Comparison of ENCODE assay signal across 14 cellular contexts in genomic region chr1:3174487-3175247, GRCh38.
DNase-seq lines count a peak whose midpoint lies in the region; ATAC-seq, FAIRE-seq and TF ChIP-seq lines count a peak whose summit lies in the region.
"Had no signal": no experiment of that assay in that cellular context is flagged by ENCODE, and none has a peak within 500 bp of the region (broad histone marks: within the 10 kb centered on the region; RNA-seq: fewer than 3 reads in every experiment).

No MANE protein-coding gene starts in this region.

- H3K36me3 Mint-ChIP-seq in astrocyte (ENCODE audit: low read depth, unreplicated experiment) = no peaks in the 10 kb centered on the region
- H3K36me3 Mint-ChIP-seq in activated naive CD4-positive, alpha-beta T cell treated with anti-CD3 and anti-CD28 coated beads for 36 hours (ENCODE audit: low read depth) = no peaks in the 10 kb centered on the region

- CTCF ChIA-PET in activated naive CD4-positive, alpha-beta T cell treated with anti-CD3 and anti-CD28 coated beads for 36 hours (lab: Charles Lee) = no interaction called here

- intact Hi-C loops in right cardiac atrium (cut with DNase I) = no loop called here
- intact Hi-C loops in activated naive CD4-positive, alpha-beta T cell treated with anti-CD3 and anti-CD28 coated beads for 36 hours (cut with micrococcal nuclease) = no loop called here

- 24% methylated on average over 22 of the region's 22 CpGs for WGBS in right cardiac atrium

- H3K27me3 ChIP-seq in astrocyte (ENCODE audit: insufficient read depth, low read length) (no peaks in the 10 kb centered on the region), right cardiac atrium (ENCODE audit: control insufficient read depth, insufficient read depth) (no peaks in the 10 kb centered on the region)

- no peaks in the 10 kb centered on the region for H3K36me3 ChIP-seq in astrocyte (ENCODE audit: insufficient read depth, low read length)

- peaks cover 45% of the 10 kb centered on the region for H4K20me1 ChIP-seq in astrocyte (ENCODE audit: insufficient read depth, low read length)

- H3K4me1 ChIP-seq in astrocyte (ENCODE audit: insufficient read depth, low read length) (peaks cover 30% of the 10 kb centered on the region), right cardiac atrium (ENCODE audit: control insufficient read depth, insufficient read depth, low read length) (peaks cover 6% of the 10 kb centered on the region)

- H3K27ac ChIP-seq in astrocyte (ENCODE audit: low read depth, low read length) = no peak overlapping the region
- H3K27ac ChIP-seq in right cardiac atrium (ENCODE audit: low read length) = peak overlapping the region; percentile 26
- H3K27ac ChIP-seq: epithelial cell of prostate had no signal

- no peak overlapping the region for H2AFZ ChIP-seq in astrocyte (ENCODE audit: low read depth, low read length)
- H2AFZ ChIP-seq: GM23338 had no signal

- H3K4me1 Mint-ChIP-seq in astrocyte (ENCODE audit: low read depth, unreplicated experiment) = no peaks in the 10 kb centered on the region
- no peaks in the 10 kb centered on the region for H3K4me1 Mint-ChIP-seq in activated naive CD4-positive, alpha-beta T cell treated with anti-CD3 and anti-CD28 coated beads for 36 hours (ENCODE audit: low read depth)

- H3K9ac ChIP-seq in astrocyte (ENCODE audit: low read length) = no peak overlapping the region

- H3K9me3 Mint-ChIP-seq in astrocyte (ENCODE audit: unreplicated experiment) = no peaks in the 10 kb centered on the region
- H3K9me3 Mint-ChIP-seq in activated naive CD4-positive, alpha-beta T cell treated with anti-CD3 and anti-CD28 coated beads for 36 hours = no peaks in the 10 kb centered on the region
- H3K9me3 Mint-ChIP-seq: nephron had no signal

- TF ChIP-seq CTCF in astrocyte (IDR thresholded peaks at IDR 0.05; ENCODE audit: insufficient read depth, low read depth, low read length) (no peak), retinal pigment epithelial cell (conservative IDR thresholded peaks at IDR 0.05; ENCODE audit: low read depth, low read length) (no peak)

- H3K4me3 ChIP-seq in astrocyte (ENCODE audit: insufficient read depth, low read depth, low read length) = no peak overlapping the region
- H3K4me3 ChIP-seq in right cardiac atrium (ENCODE audit: low read length) = no peak overlapping the region
- H3K4me3 ChIP-seq in retinal pigment epithelial cell (ENCODE audit: low read length) = no peak overlapping the region
- H3K4me3 ChIP-seq: GM23338 had no signal

- H3K4me2 ChIP-seq in astrocyte (ENCODE audit: low read length) = peak overlapping the region; percentile 11
- H3K4me2 ChIP-seq: GM23338 had no signal

- no peak overlapping the region for H3K4me3 Mint-ChIP-seq in astrocyte (ENCODE audit: unreplicated experiment)
- H3K4me3 Mint-ChIP-seq in activated naive CD4-positive, alpha-beta T cell treated with anti-CD3 and anti-CD28 coated beads for 36 hours = no peak overlapping the region
- H3K4me3 Mint-ChIP-seq: GM23338, nephron had no signal

- H3K27me3 Mint-ChIP-seq in astrocyte (ENCODE audit: low read depth, unreplicated experiment) = peaks cover 42% of the 10 kb centered on the region
- peaks cover 36% of the 10 kb centered on the region for H3K27me3 Mint-ChIP-seq in activated naive CD4-positive, alpha-beta T cell treated with anti-CD3 and anti-CD28 coated beads for 36 hours (ENCODE audit: low read depth)

- DNase-seq in CMK (ENCODE audit: low read depth) = peak; percentile 63
- peak; percentile 44 for DNase-seq in astrocyte (ENCODE audit: low read depth)
- DNase-seq in right cardiac atrium = peak; percentile 72 to 90 (median 88)
- DNase-seq in retinal pigment epithelial cell (ENCODE audit: low read depth) = peak; percentile 54
- DNase-seq in activated naive CD4-positive, alpha-beta T cell treated with anti-CD3 and anti-CD28 coated beads for 36 hours = no peak
- no peak for DNase-seq in amniotic stem cell (lab: John Stamatoyannopoulos, UW)
- DNase-seq: activated T-cell treated with anti-CD3 and anti-CD28 coated beads, Interleukin-2, amount 50 U/mL, for 48 hours; NCI-H510A treated with DMSO at 0.1 percent for 48 hours had no signal

- peak; percentile 63 to 77 for ATAC-seq in right cardiac atrium
- ATAC-seq in HG03095 (IDR thresholded peaks at IDR 0.05; ENCODE audit: unreplicated experiment) = no peak
- no peak for ATAC-seq in HG03280 (IDR thresholded peaks at IDR 0.05; ENCODE audit: unreplicated experiment)
- ATAC-seq: GM23338 had no signal

- H3K79me2 ChIP-seq in astrocyte (ENCODE audit: insufficient read depth, low read length) = peaks cover 6% of the 10 kb centered on the region

- FAIRE-seq in astrocyte (lab: Jason Lieb, UNC) = no peak
- FAIRE-seq: TTC549 had no signal

- H3K27ac Mint-ChIP-seq in astrocyte (ENCODE audit: unreplicated experiment) = no peak overlapping the region
- H3K27ac Mint-ChIP-seq in activated naive CD4-positive, alpha-beta T cell treated with anti-CD3 and anti-CD28 coated beads for 36 hours = no peak overlapping the region
- H3K27ac Mint-ChIP-seq: GM23338 had no signal

- H3K9me3 ChIP-seq in astrocyte (ENCODE audit: insufficient read depth, low read depth, low read length) = no peaks in the 10 kb centered on the region
- no peaks in the 10 kb centered on the region for H3K9me3 ChIP-seq in right cardiac atrium (ENCODE audit: control insufficient read depth, low read length)

Comparison
In these comparisons a context has a peak if more than half of its experiments do, and no peak if none do; other contexts are left out.
1. DNase-seq: peak in CMK (single experiment), astrocyte (single experiment), right cardiac atrium (3 of 3) and retinal pigment epithelial cell (single experiment); none in activated naive CD4-positive, alpha-beta T cell treated with anti-CD3 and anti-CD28 coated beads for 36 hours (single experiment) and amniotic stem cell (single experiment).
2. ATAC-seq: peak in right cardiac atrium (2 of 2); none in HG03095 (single experiment) and HG03280 (single experiment).